In the genomic region with DNA sequence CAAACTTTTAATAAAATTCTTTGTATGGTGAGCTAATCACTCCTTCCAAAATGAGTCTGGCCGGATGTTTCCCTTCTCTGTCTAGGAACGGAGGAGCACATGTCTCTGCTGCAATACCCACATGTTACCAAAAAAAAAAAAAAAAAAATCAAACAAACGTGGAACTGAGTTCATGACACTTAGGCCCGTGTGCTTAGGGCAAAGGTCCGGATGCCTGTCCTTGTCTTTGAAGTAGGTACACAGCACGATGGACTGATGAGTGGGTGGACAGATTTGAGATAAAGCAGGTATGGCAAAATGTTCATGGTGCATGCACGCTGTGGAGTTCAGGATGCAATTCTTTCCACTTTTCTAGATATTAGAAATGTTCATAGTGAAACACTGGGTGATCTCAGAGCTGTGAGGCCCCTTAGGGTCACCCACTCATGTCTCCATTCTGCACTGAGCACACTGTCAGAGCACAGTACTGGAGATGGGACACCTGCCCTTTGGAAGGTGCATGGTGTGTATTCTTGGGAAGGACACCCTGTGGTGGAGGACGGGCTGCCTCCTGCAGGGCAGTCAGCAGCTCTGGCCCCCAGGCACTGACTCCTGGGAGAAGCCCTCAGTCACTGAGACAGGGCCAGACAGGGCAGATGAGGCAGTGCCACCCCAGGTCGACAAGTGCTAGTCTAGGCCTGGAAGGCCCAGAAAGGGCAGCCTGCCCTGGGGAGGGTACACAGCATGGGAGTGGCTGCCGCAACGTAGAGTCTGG, we compare ENCODE assay signal across 2 cellular contexts.
TF ChIP-seq lines count a peak whose summit lies in the region.

No MANE protein-coding gene starts in this region.

TF ChIP-seq in HEK293, 187 proteins besides CTCF, POLR2A, EP300 and RAD21 (continued from another document):
- TF ChIP-seq ZIC2 (tag by site-specific recombination; IDR thresholded peaks at IDR 0.05): peak; percentile 28; the same call in 1 of the 2 replicates
TF ChIP-seq in HEK293: peak in this region for 1.

TF ChIP-seq in liver, 16 proteins besides CTCF, POLR2A, EP300 and RAD21 (continued from another document):
- TF ChIP-seq, protein P1, sequence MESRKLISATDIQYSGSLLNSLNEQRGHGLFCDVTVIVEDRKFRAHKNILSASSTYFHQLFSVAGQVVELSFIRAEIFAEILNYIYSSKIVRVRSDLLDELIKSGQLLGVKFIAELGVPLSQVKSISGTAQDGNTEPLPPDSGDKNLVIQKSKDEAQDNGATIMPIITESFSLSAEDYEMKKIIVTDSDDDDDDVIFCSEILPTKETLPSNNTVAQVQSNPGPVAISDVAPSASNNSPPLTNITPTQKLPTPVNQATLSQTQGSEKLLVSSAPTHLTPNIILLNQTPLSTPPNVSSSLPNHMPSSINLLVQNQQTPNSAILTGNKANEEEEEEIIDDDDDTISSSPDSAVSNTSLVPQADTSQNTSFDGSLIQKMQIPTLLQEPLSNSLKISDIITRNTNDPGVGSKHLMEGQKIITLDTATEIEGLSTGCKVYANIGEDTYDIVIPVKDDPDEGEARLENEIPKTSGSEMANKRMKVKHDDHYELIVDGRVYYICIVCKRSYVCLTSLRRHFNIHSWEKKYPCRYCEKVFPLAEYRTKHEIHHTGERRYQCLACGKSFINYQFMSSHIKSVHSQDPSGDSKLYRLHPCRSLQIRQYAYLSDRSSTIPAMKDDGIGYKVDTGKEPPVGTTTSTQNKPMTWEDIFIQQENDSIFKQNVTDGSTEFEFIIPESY (IDR thresholded peaks at IDR 0.05): peak; percentile 95
- TF ChIP-seq HNF4A (conservative IDR thresholded peaks at IDR 0.05): peak; percentile 99
- TF ChIP-seq, protein P2, sequence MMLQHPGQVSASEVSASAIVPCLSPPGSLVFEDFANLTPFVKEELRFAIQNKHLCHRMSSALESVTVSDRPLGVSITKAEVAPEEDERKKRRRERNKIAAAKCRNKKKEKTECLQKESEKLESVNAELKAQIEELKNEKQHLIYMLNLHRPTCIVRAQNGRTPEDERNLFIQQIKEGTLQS (IDR thresholded peaks at IDR 0.05): peak; percentile 64
- peak; percentile 72 for TF ChIP-seq YY1 (IDR thresholded peaks at IDR 0.05)
- TF ChIP-seq JUND (IDR thresholded peaks at IDR 0.05): peak; percentile 83 to 92
- peak; percentile 99 for TF ChIP-seq SP1 (IDR thresholded peaks at IDR 0.05)
- peak; percentile 95 for TF ChIP-seq HNF4G (IDR thresholded peaks at IDR 0.05)
- TF ChIP-seq TAF1 (conservative IDR thresholded peaks at IDR 0.05): no peak
- TF ChIP-seq, protein P3, sequence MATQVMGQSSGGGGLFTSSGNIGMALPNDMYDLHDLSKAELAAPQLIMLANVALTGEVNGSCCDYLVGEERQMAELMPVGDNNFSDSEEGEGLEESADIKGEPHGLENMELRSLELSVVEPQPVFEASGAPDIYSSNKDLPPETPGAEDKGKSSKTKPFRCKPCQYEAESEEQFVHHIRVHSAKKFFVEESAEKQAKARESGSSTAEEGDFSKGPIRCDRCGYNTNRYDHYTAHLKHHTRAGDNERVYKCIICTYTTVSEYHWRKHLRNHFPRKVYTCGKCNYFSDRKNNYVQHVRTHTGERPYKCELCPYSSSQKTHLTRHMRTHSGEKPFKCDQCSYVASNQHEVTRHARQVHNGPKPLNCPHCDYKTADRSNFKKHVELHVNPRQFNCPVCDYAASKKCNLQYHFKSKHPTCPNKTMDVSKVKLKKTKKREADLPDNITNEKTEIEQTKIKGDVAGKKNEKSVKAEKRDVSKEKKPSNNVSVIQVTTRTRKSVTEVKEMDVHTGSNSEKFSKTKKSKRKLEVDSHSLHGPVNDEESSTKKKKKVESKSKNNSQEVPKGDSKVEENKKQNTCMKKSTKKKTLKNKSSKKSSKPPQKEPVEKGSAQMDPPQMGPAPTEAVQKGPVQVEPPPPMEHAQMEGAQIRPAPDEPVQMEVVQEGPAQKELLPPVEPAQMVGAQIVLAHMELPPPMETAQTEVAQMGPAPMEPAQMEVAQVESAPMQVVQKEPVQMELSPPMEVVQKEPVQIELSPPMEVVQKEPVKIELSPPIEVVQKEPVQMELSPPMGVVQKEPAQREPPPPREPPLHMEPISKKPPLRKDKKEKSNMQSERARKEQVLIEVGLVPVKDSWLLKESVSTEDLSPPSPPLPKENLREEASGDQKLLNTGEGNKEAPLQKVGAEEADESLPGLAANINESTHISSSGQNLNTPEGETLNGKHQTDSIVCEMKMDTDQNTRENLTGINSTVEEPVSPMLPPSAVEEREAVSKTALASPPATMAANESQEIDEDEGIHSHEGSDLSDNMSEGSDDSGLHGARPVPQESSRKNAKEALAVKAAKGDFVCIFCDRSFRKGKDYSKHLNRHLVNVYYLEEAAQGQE (IDR thresholded peaks at IDR 0.05): peak; percentile 75
- peak; percentile 95 for TF ChIP-seq FOXA2 (IDR thresholded peaks at IDR 0.05)
- TF ChIP-seq FOXA1 (IDR thresholded peaks at IDR 0.05): peak; percentile 93
TF ChIP-seq in liver: peak in this region for 15.
